ENCODE assay signal across 8 cellular contexts in the genomic region with DNA sequence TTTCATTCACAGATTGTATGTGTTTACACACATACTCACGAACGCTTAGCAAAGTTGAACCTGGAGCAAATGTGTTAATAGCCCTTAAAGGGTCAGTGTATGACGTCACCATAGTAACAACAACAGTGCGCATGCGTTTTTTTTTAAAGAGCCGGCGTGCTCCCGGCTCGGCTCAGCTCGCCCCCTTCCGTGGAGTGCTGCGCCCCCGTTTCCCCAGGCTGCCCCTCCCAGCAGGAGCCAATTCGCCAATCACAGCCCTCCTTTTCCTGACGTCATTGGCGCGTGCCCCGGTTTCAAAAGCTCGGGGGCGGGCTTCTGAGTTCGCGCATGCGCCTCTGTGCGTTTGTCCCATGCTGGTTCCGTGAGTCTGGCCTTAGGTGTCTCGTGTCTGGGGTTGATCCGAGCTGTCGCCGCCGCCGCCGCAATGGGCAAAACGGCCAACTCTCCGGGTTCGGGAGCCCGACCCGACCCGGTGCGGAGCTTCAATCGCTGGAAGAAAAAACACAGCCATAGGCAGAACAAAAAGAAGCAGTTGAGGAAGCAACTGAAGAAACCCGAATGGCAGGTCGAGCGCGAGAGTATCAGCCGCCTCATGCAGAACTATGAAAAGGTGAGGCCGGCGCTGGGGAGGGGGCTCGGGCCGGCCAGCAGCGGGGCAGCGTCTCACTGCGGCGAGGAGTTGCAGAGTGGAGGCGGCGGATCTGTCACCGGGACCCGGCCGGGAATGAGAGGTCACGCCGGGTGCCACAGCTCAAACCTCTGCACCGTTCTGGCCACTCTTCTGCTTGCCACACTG. TPM values are rescaled to one million over a fixed set of nuclear protein-coding genes. Genes with fewer than 3 reads are reported as not detected.
A peak's percentile ranks its signal among the peaks of the same experiment; 100 is the strongest.
DNase-seq lines count a peak whose midpoint lies in the region; ATAC-seq and TF ChIP-seq lines count a peak whose summit lies in the region.

Gene DDX10, plus strand, starts transcription at position 340 of the 796 bp plus-strand sequence. Its CDS starts 85 bp downstream, at position 425.

- H3K9me3 ChIP-seq in SK-N-SH: no peaks in the 10 kb centered on the region
- H3K9me3 ChIP-seq in suprapubic skin: no peaks in the 10 kb centered on the region

- DNase-seq in GM06990 (ENCODE audit: extremely low read depth, insufficient read length): peak; percentile 96
- DNase-seq in NCI-H1048 (lab: John Stamatoyannopoulos, UW): peak; percentile 97
- DNase-seq in SK-N-SH: peak; percentile 97
- peak; percentile 97 for DNase-seq in activated naive CD4-positive, alpha-beta T cell treated with anti-CD3 and anti-CD28 coated beads, Interleukin-2, amount 50 U/mL, for 16 hours
- DNase-seq in globus pallidus (ENCODE audit: low spot score): peak; percentile 98
- DNase-seq in nucleus accumbens (lab: John Stamatoyannopoulos, UW): peak; percentile 79 to 99 (median 97)
- DNase-seq in suprapubic skin (ENCODE audit: low spot score in 2 of 2): peak; percentile 99

- 2% methylated on average over 39 of the region's 61 CpGs for WGBS in SK-N-SH (ENCODE audit: low lambda C conversion rate)
- 0% methylated on average over 61 of the region's 61 CpGs for WGBS in suprapubic skin

- POLR2A ChIA-PET in SK-N-SH (lab: Yijun Ruan, JAX): no interaction called here

- CTCF ChIA-PET in SK-N-SH (lab: Yijun Ruan, JAX): no interaction called here

- H3K9ac ChIP-seq in SK-N-SH: peak within 1 kb of the TSS; percentile 68

- TF ChIP-seq EP300 in SK-N-SH (IDR thresholded peaks at IDR 0.05; ENCODE audit: borderline replicate concordance in 1 of 2, low read depth in 1 of 2, low read length in 1 of 2): no peak
- no peak for TF ChIP-seq EP300 in suprapubic skin (IDR thresholded peaks at IDR 0.05)

- no peaks in the 10 kb centered on the region for H3K9me2 ChIP-seq in SK-N-SH

- H3K4me1 ChIP-seq in SK-N-SH (ENCODE audit: control insufficient read depth in 1 of 2, insufficient read depth in 2 of 2, low read depth in 1 of 2, low read length in 1 of 2) (peaks cover 10 to 12% of the 10 kb centered on the region in 2 experiments; a peak in 2 of 4 replicates), suprapubic skin (peaks cover 31% of the 10 kb centered on the region)

- H3K36me3 ChIP-seq in GM06990 (ENCODE audit: control insufficient read depth, insufficient read depth, low read length): no peaks in the 10 kb centered on the region
- peaks cover 0 to 15% of the 10 kb centered on the region in 2 experiments for H3K36me3 ChIP-seq in SK-N-SH (replicated peaks in 1 of 2; ENCODE audit: control insufficient read depth in 1 of 2, insufficient read depth in 2 of 2, low read length in 1 of 2)
- H3K36me3 ChIP-seq in suprapubic skin: no peaks in the 10 kb centered on the region

- peak within 1 kb of the TSS; percentile 77 for H3K4me2 ChIP-seq in SK-N-SH

- TF ChIP-seq RAD21 in SK-N-SH (IDR thresholded peaks at IDR 0.05; ENCODE audit: low read length): no peak

- H3K27ac ChIP-seq in SK-N-SH (ENCODE audit: low read depth in 2 of 2, low read length in 1 of 2) (peak within 1 kb of the TSS; percentile 27 to 53; a peak in 2 of 4 replicates), suprapubic skin (peak within 1 kb of the TSS; percentile 56)

- H3K27me3 ChIP-seq in GM06990 (replicated peaks; ENCODE audit: control insufficient read depth, insufficient read depth, low read length) (no peaks in the 10 kb centered on the region), SK-N-SH (ENCODE audit: insufficient read depth) (no peaks in the 10 kb centered on the region), suprapubic skin (no peaks in the 10 kb centered on the region)

- H3K4me3 ChIP-seq in GM06990 (replicated peaks; ENCODE audit: low read depth, low read length) (peak within 1 kb of the TSS; percentile 92), SK-N-SH (ENCODE audit: low read depth in 2 of 2, low read length in 1 of 2) (peak within 1 kb of the TSS; percentile 76 to 97), suprapubic skin (peak within 1 kb of the TSS; percentile 87)

- H4K20me1 ChIP-seq in SK-N-SH (ENCODE audit: insufficient read depth): no peaks in the 10 kb centered on the region

- peak within 1 kb of the TSS; percentile 96 for H2AFZ ChIP-seq in SK-N-SH (ENCODE audit: low read depth)

- peak; percentile 22 for TF ChIP-seq CTCF in GM06990 (IDR thresholded peaks at IDR 0.05; ENCODE audit: insufficient read depth, low read length, poor library complexity, severe bottlenecking)
- TF ChIP-seq CTCF in SK-N-SH (IDR thresholded peaks at IDR 0.05): no peak
- no peak for TF ChIP-seq CTCF in suprapubic skin (IDR thresholded peaks at IDR 0.05)

- peak; percentile 85 for ATAC-seq in HG02571 (IDR thresholded peaks at IDR 0.05; ENCODE audit: unreplicated experiment)

- no peaks in the 10 kb centered on the region for H3F3A ChIP-seq in SK-N-SH (replicated peaks; ENCODE audit: insufficient read depth)

- no peak for TF ChIP-seq POLR2A in suprapubic skin (IDR thresholded peaks at IDR 0.05)

- H3K79me2 ChIP-seq in SK-N-SH (ENCODE audit: insufficient read depth): peaks cover 50% of the 10 kb centered on the region

TF ChIP-seq in SK-N-SH, 30 proteins besides CTCF, POLR2A, EP300 and RAD21:
- TF ChIP-seq MEF2A (IDR thresholded peaks at IDR 0.05; ENCODE audit: borderline replicate concordance, low read depth): no peak
- peak; percentile 98 for TF ChIP-seq MXI1 (IDR thresholded peaks at IDR 0.05; ENCODE audit: low read depth, low read length)
- TF ChIP-seq, protein P1, sequence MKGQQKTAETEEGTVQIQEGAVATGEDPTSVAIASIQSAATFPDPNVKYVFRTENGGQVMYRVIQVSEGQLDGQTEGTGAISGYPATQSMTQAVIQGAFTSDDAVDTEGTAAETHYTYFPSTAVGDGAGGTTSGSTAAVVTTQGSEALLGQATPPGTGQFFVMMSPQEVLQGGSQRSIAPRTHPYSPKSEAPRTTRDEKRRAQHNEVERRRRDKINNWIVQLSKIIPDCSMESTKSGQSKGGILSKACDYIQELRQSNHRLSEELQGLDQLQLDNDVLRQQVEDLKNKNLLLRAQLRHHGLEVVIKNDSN (IDR thresholded peaks at IDR 0.05; ENCODE audit: borderline replicate concordance, low read depth): peak; percentile 62; the same call in 1 of the 2 replicates
- no peak for TF ChIP-seq TEAD4 (IDR thresholded peaks at IDR 0.05; ENCODE audit: borderline replicate concordance, insufficient read depth)
- TF ChIP-seq RFX5 (IDR thresholded peaks at IDR 0.05; ENCODE audit: low read length): peak; percentile 91
- no peak for TF ChIP-seq JUND (IDR thresholded peaks at IDR 0.05)
- peak; percentile 56; the same call in 1 of the 2 replicates for TF ChIP-seq ELF1 (IDR thresholded peaks at IDR 0.05)
- peak; percentile 83 for TF ChIP-seq CHD2 (IDR thresholded peaks at IDR 0.05; ENCODE audit: low read length, partially characterized antibody)
- TF ChIP-seq SIN3A (IDR thresholded peaks at IDR 0.05; ENCODE audit: borderline replicate concordance, low read depth, low read length): peak; percentile 51; the same call in 1 of the 2 replicates
- TF ChIP-seq GABPA (IDR thresholded peaks at IDR 0.05; ENCODE audit: low read depth): peak; percentile 83
- TF ChIP-seq SMC3 (IDR thresholded peaks at IDR 0.05; ENCODE audit: low read depth, low read length): no peak
- 0 out of 2 replicates have a peak, but pooled peaks have one; percentile 3 for TF ChIP-seq FOSL2 (IDR thresholded peaks at IDR 0.05; ENCODE audit: borderline replicate concordance, low read depth)
- no peak for TF ChIP-seq POLR2AphosphoS5 (IDR thresholded peaks at IDR 0.05; ENCODE audit: low read depth, low read length)
- no peak for TF ChIP-seq IRF3 (IDR thresholded peaks at IDR 0.05; ENCODE audit: low read depth, low read length)
- no peak for TF ChIP-seq FOXJ3 (CRISPR knock-in tag; IDR thresholded peaks at IDR 0.05)
- no peak for TF ChIP-seq RXRA (IDR thresholded peaks at IDR 0.05; ENCODE audit: borderline replicate concordance, low read depth)
- no peak for TF ChIP-seq RCOR1 (IDR thresholded peaks at IDR 0.05; ENCODE audit: low read length)
- TF ChIP-seq NFIC (IDR thresholded peaks at IDR 0.05; ENCODE audit: borderline replicate concordance): no peak
- TF ChIP-seq NRF1 (IDR thresholded peaks at IDR 0.05; ENCODE audit: low read depth, low read length): peak; percentile 69
- TF ChIP-seq, protein P2, sequence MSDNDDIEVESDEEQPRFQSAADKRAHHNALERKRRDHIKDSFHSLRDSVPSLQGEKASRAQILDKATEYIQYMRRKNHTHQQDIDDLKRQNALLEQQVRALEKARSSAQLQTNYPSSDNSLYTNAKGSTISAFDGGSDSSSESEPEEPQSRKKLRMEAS (IDR thresholded peaks at IDR 0.05; ENCODE audit: low read depth): peak; percentile 96

RNA-seq across cellular contexts. Expression of gene DDX10, which starts in this region (rescaled TPM):
- 35.8 and 42.7 TPM in 2 replicates for polyA plus RNA-seq in SK-N-SH (2012; rRNA removed)
- 40.8 and 52.9 TPM in 2 replicates for polyA plus RNA-seq in SK-N-SH (2012; cell fraction: cytosol; rRNA removed)
- polyA plus RNA-seq in SK-N-SH (2012; cell fraction: nucleus; rRNA removed): 32.8 and 39.3 TPM in 2 replicates
- total RNA-seq in suprapubic skin: 10 to 100 TPM; 21.9 to 30.7 (median 27.2) TPM

Comparison
In these comparisons a context has a peak if more than half of its experiments do, and no peak if none do; other contexts are left out.
1. Peak in every context shown above with its lines: DNase-seq, ATAC-seq, H3K4me3 ChIP-seq and H3K27ac ChIP-seq.